ENCODE assay signal across 1 cellular context in genomic region chr1:33338495-33339211, GRCh38.
A peak's percentile ranks its signal among the peaks of the same experiment; 100 is the strongest.
TF ChIP-seq lines count a peak whose summit lies in the region.

No MANE protein-coding gene starts in this region.

TF ChIP-seq in HEK293, 187 proteins besides CTCF, POLR2A, EP300 and RAD21 (continued from another document):
- TF ChIP-seq ZBTB10 (tag by site-specific recombination; IDR thresholded peaks at IDR 0.05) = no peak
- TF ChIP-seq ZNF530 (tag by site-specific recombination; IDR thresholded peaks at IDR 0.05; ENCODE audit: low read depth) = no peak
- peak; percentile 83 for TF ChIP-seq GLIS1 (tag by site-specific recombination; IDR thresholded peaks at IDR 0.05)
- no peak for TF ChIP-seq ZNF830 (tag by site-specific recombination; IDR thresholded peaks at IDR 0.05; ENCODE audit: low read depth)
- no peak for TF ChIP-seq ZNF223 (tag by site-specific recombination; IDR thresholded peaks at IDR 0.05)
- no peak for TF ChIP-seq ZSCAN30 (tag by site-specific recombination; IDR thresholded peaks at IDR 0.05)
- TF ChIP-seq ZNF16 (tag by site-specific recombination; IDR thresholded peaks at IDR 0.05; ENCODE audit: low read depth) = no peak
- no peak for TF ChIP-seq ZNF747 (tag by site-specific recombination; IDR thresholded peaks at IDR 0.05)
- TF ChIP-seq ZBTB20 (tag by site-specific recombination; IDR thresholded peaks at IDR 0.05) = no peak
- no peak for TF ChIP-seq BCL11A (tag by site-specific recombination; IDR thresholded peaks at IDR 0.05; ENCODE audit: low read depth)
- TF ChIP-seq KLF17 (tag by site-specific recombination; IDR thresholded peaks at IDR 0.05) = no peak
- no peak for TF ChIP-seq ZNF610 (tag by site-specific recombination; IDR thresholded peaks at IDR 0.05; ENCODE audit: borderline replicate concordance)
- peak; percentile 62 for TF ChIP-seq ZNF335 (tag by site-specific recombination; conservative IDR thresholded peaks at IDR 0.05)
- TF ChIP-seq ZNF239 (tag by site-specific recombination; IDR thresholded peaks at IDR 0.05) = no peak
- TF ChIP-seq HOXA7 (CRISPR knock-in tag; IDR thresholded peaks at IDR 0.05; ENCODE audit: borderline replicate concordance) = no peak
- TF ChIP-seq ZNF398 (tag by site-specific recombination; IDR thresholded peaks at IDR 0.05) = peak; percentile 80
- TF ChIP-seq ZNF792 (tag by site-specific recombination; IDR thresholded peaks at IDR 0.05) = no peak
- no peak for TF ChIP-seq FEZF1 (tag by site-specific recombination; IDR thresholded peaks at IDR 0.05)
- no peak for TF ChIP-seq ZNF449 (tag by site-specific recombination; IDR thresholded peaks at IDR 0.05)
- TF ChIP-seq ZNF501 (tag by site-specific recombination; IDR thresholded peaks at IDR 0.05) = no peak
- no peak for TF ChIP-seq SALL2 (tag by site-specific recombination; IDR thresholded peaks at IDR 0.05; ENCODE audit: borderline replicate concordance)
- TF ChIP-seq ZBTB1 (tag by site-specific recombination; IDR thresholded peaks at IDR 0.05) = no peak
- TF ChIP-seq ZNF37A (tag by site-specific recombination; IDR thresholded peaks at IDR 0.05) = no peak
- TF ChIP-seq ZNF549 (tag by site-specific recombination; IDR thresholded peaks at IDR 0.05) = no peak
- no peak for TF ChIP-seq ZNF624 (tag by site-specific recombination; IDR thresholded peaks at IDR 0.05)
- TF ChIP-seq ZNF571 (tag by site-specific recombination; IDR thresholded peaks at IDR 0.05) = no peak
- peak; percentile 33; the same call in 1 of the 2 replicates for TF ChIP-seq ZEB2 (tag by site-specific recombination; IDR thresholded peaks at IDR 0.05)
- no peak for TF ChIP-seq ZNF174 (tag by site-specific recombination; IDR thresholded peaks at IDR 0.05)
- TF ChIP-seq ZNF701 (tag by site-specific recombination; IDR thresholded peaks at IDR 0.05) = no peak
- no peak for TF ChIP-seq ZNF148 (tag by site-specific recombination; IDR thresholded peaks at IDR 0.05; ENCODE audit: borderline replicate concordance)
- TF ChIP-seq ZIC2 (tag by site-specific recombination; IDR thresholded peaks at IDR 0.05) = 0 out of 2 replicates have a peak, but pooled peaks have one; percentile 44
